12 cellular contexts compared by ENCODE assay signal in the genomic region with DNA sequence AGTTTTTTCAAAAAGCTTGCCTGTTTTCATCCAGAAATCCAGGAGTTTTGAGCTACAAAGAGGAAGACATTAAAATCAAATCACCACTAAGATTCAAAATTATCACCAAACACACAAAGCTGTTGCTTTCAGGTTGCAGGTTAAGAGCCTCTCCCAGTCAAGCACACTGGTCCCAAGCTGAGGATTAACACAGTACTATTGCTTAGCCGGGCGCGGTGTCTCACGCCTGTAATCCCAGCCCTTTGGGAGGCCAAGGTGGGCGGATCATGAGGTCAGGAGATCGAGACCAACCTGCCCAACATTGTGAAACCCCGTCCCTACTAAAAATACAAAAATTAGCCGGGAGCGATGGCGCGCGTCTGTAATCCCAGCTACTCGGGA.
A peak's percentile ranks its signal among the peaks of the same experiment; 100 is the strongest.
DNase-seq lines count a peak whose midpoint lies in the region; ATAC-seq and TF ChIP-seq lines count a peak whose summit lies in the region.
"Had no signal": no experiment of that assay in that cellular context is flagged by ENCODE, and none has a peak within 500 bp of the region (broad histone marks: within the 10 kb centered on the region; RNA-seq: fewer than 3 reads in every experiment).

No MANE protein-coding gene starts in this region.

- H3K4me3 ChIP-seq in Panc1 (ENCODE audit: low read depth in 2 of 2, low read length in 2 of 2) (peak overlapping the region; percentile 61 to 65; a peak in 3 of 4 replicates), esophagus squamous epithelium (no peak overlapping the region)

- peaks cover 2 to 11% (median 10%) of the 10 kb centered on the region in 4 donors for H3K4me1 Mint-ChIP-seq in naive thymus-derived CD8-positive, alpha-beta T cell

- H3K9me3 Mint-ChIP-seq in naive thymus-derived CD8-positive, alpha-beta T cell, result peaks cover 0 to 12% (median 6%) of the 10 kb centered on the region in 9 donors

- TF ChIP-seq CTCF in Panc1 (IDR thresholded peaks at IDR 0.05) (peak; percentile 60), esophagus squamous epithelium (IDR thresholded peaks at IDR 0.05) (no peak)

- DNase-seq in Panc1 (ENCODE audit: low read depth, low spot score) (no peak), esophagus squamous epithelium (lab: John Stamatoyannopoulos, UW) (no peak), GM19240 (ENCODE audit: insufficient read length, low spot score) (no peak), foreskin melanocyte (no peak), OCI-M1 (lab: John Stamatoyannopoulos, UW) (no peak)
- no peak for DNase-seq in naive thymus-derived CD8-positive, alpha-beta T cell
- DNase-seq: CD8-positive, alpha-beta T cell; naive B cell; NCI-H2107 had no signal

- TF ChIP-seq POLR2A in esophagus squamous epithelium (IDR thresholded peaks at IDR 0.05), result no peak

- H3K27me3 Mint-ChIP-seq in naive thymus-derived CD8-positive, alpha-beta T cell, result peaks cover 11 to 28% (median 20%) of the 10 kb centered on the region in 5 donors

- H3K27ac Mint-ChIP-seq in naive thymus-derived CD8-positive, alpha-beta T cell, result peak overlapping the region in 2 of 10 donors; percentile 22 to 67
- H3K27ac Mint-ChIP-seq: CD8-positive, alpha-beta T cell; naive B cell had no signal

- peak overlapping the region in 6 of 10 donors; percentile 57 to 84 (median 66) for H3K4me3 Mint-ChIP-seq in naive thymus-derived CD8-positive, alpha-beta T cell

- H3K4me1 ChIP-seq in Panc1 (ENCODE audit: control insufficient read depth, insufficient read depth, low read length) (no peaks in the 10 kb centered on the region), esophagus squamous epithelium (peaks cover 0 to 14% (median 0%) of the 10 kb centered on the region in 3 donors)

- H3K27me3 ChIP-seq in Panc1 (ENCODE audit: control insufficient read depth, insufficient read depth, low read length) (peaks cover 4% of the 10 kb centered on the region), esophagus squamous epithelium (peaks cover 0 to 21% (median 0%) of the 10 kb centered on the region in 4 donors)

- no TSS peak for BruUV-seq in Panc1 (replicated peaks; lab: Mats Ljungman, UMichigan)

- H3K9me3 ChIP-seq in Panc1 (ENCODE audit: control insufficient read depth, insufficient read depth, low read depth, low read length) (no peaks in the 10 kb centered on the region), esophagus squamous epithelium (no peaks in the 10 kb centered on the region)
- H3K9me3 ChIP-seq: transverse colon had no signal

- H3K36me3 Mint-ChIP-seq in naive thymus-derived CD8-positive, alpha-beta T cell, result peaks cover 0 to 4% (median 2%) of the 10 kb centered on the region in 3 donors
- H3K36me3 Mint-ChIP-seq: CD8-positive, alpha-beta T cell had no signal

- intact Hi-C loops in Panc1 (cut with micrococcal nuclease; ENCODE audit: unreplicated experiment), result loop anchor here (2.0 kb wide), 1 partner anchor 164 kb away; no protein-coding TSS in a partner anchor
- intact Hi-C loops in esophagus squamous epithelium (cut with DNase I), result no loop called here

- H3K36me3 ChIP-seq in Panc1 (ENCODE audit: control insufficient read depth, insufficient read depth, low read length) (no peaks in the 10 kb centered on the region), esophagus squamous epithelium (no peaks in the 10 kb centered on the region)
- H3K36me3 ChIP-seq: transverse colon had no signal

- WGBS in esophagus squamous epithelium, 2 donors, result 87 to 92% methylated on average over 8 to 11 of the region's 13 CpGs

- ATAC-seq in GM18873 (IDR thresholded peaks at IDR 0.05; ENCODE audit: low FRiP score, unreplicated experiment) (peak; percentile 12), HG02610 (IDR thresholded peaks at IDR 0.05; ENCODE audit: unreplicated experiment) (peak; percentile 14), Panc1 (peak; percentile 70)
- ATAC-seq in naive thymus-derived CD8-positive, alpha-beta T cell, result no peak
- ATAC-seq: CD8-positive, alpha-beta T cell had no signal

- CTCF ChIA-PET in Panc1 (lab: Charles Lee), result interaction anchor here (0.5 to 0.7 kb wide), 2 partner anchors 11 to 200 kb away, joined by 4 to 5 read pairs; no protein-coding TSS in a partner anchor

- POLR2A ChIA-PET in Panc1 (lab: Charles Lee), result no interaction called here
- POLR2A ChIA-PET in naive thymus-derived CD8-positive, alpha-beta T cell (lab: Charles Lee), result no interaction called here

- in situ Hi-C loops in Panc1 (cut with HindIII; ENCODE audit: low pct_unique_long_range_greater_than_20kb, low sequenced_read_pairs), result no loop called here

- H3K27ac ChIP-seq in Panc1 (ENCODE audit: low read length) (no peak overlapping the region), esophagus squamous epithelium (no peak overlapping the region)

Comparison
In these comparisons a context has a peak if more than half of its experiments do, and no peak if none do; other contexts are left out.
1. ATAC-seq: peak in GM18873 (single experiment), HG02610 (single experiment) and Panc1 (single experiment); none in naive thymus-derived CD8-positive, alpha-beta T cell (0 of 2).
2. H3K4me3 ChIP-seq: peak in Panc1 (2 of 2); none in esophagus squamous epithelium (0 of 4).